8 cellular contexts compared by ENCODE assay signal in the genomic region with DNA sequence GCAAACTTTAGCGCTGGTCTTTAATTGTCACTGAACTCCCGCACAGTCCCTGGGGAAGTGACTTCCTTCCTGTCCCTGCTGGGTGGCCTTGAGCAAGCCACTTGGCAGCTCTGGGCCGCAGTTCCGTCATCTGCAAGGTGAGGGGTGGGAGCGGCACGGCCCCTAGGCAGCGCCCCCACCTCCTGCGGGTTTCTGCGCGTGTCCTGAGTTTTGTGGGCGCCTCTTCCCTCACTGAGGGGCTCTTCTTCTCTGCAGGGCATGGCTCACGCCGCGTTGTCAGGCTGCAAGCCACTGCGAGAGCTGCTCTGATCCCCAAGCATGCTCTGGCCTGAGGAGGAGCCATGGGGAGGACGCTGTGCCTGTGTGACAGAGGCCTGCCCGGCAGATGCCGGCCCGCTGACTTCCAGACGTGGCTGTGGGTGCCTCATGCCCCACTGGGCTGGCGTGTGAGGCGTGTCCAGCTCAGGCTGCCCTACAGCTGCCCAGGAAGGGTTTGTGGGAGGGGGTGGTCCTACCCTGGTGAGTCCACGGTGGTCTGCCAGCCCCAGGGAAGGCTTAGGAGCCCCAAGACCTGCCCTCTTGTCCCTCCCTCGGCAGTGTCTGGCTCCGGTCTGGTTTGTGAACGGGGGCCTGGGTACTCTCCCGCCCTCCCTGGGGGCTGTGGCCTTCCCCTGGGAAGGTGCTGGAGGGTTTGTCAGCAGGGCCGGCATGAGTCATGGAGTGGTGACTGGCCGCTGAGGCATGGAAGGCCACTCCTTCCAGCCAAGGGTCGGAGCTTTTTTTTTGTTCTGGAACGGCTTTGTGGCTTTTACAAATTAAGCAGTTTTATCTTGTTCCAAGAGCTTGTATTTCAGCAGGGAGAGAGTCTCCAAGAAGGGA.
DNase-seq lines count a peak whose midpoint lies in the region; ATAC-seq and TF ChIP-seq lines count a peak whose summit lies in the region.

No MANE protein-coding gene starts in this region.

- H3K36me3 Mint-ChIP-seq in activated T-cell treated with anti-CD3 and anti-CD28 coated beads, Interleukin-2, amount 50 U/mL, for 4 hours (ENCODE audit: insufficient read depth): no peaks in the 10 kb centered on the region

- peak overlapping the region; percentile 77 for H3K4me3 ChIP-seq in GM12875 (ENCODE audit: low read depth, low read length)
- peak overlapping the region; percentile 63 for H3K4me3 ChIP-seq in MG63
- H3K4me3 ChIP-seq in breast epithelium: peak overlapping the region; percentile 21 to 79 (median 53)
- H3K4me3 ChIP-seq in suprapubic skin: peak overlapping the region; percentile 61

- no peaks in the 10 kb centered on the region for H3K9me3 Mint-ChIP-seq in activated T-cell treated with anti-CD3 and anti-CD28 coated beads, Interleukin-2, amount 50 U/mL, for 4 hours

- no peak for TF ChIP-seq POLR2A in breast epithelium (IDR thresholded peaks at IDR 0.05)
- peak in 1 of 2 donors; percentile 57 for TF ChIP-seq POLR2A in suprapubic skin (IDR thresholded peaks at IDR 0.05)

- H3K27me3 Mint-ChIP-seq in activated T-cell treated with anti-CD3 and anti-CD28 coated beads, Interleukin-2, amount 50 U/mL, for 4 hours (ENCODE audit: low read depth): no peaks in the 10 kb centered on the region

- TF ChIP-seq CTCF in GM12875 (IDR thresholded peaks at IDR 0.05; ENCODE audit: borderline replicate concordance, insufficient read depth, low read depth, low read length): no peak
- TF ChIP-seq CTCF in breast epithelium (IDR thresholded peaks at IDR 0.05): no peak
- no peak for TF ChIP-seq CTCF in suprapubic skin (IDR thresholded peaks at IDR 0.05)

- 33% methylated on average over 6 of the region's 31 CpGs for WGBS in suprapubic skin

- H3K9me3 ChIP-seq in MG63 (no peaks in the 10 kb centered on the region), breast epithelium (no peaks in the 10 kb centered on the region), suprapubic skin (no peaks in the 10 kb centered on the region)

- H3K4me3 Mint-ChIP-seq in activated T-cell treated with anti-CD3 and anti-CD28 coated beads, Interleukin-2, amount 50 U/mL, for 4 hours: no peak overlapping the region

- no peak for TF ChIP-seq EP300 in suprapubic skin (IDR thresholded peaks at IDR 0.05)

- H3K36me3 ChIP-seq in MG63 (peaks cover 60% of the 10 kb centered on the region), breast epithelium (no peaks in the 10 kb centered on the region), suprapubic skin (no peaks in the 10 kb centered on the region)

- H3K27me3 ChIP-seq in MG63: no peaks in the 10 kb centered on the region
- no peaks in the 10 kb centered on the region for H3K27me3 ChIP-seq in breast epithelium
- H3K27me3 ChIP-seq in suprapubic skin: no peaks in the 10 kb centered on the region

- ATAC-seq in left colon: no peak
- no peak for ATAC-seq in activated T-cell treated with anti-CD3 and anti-CD28 coated beads, Interleukin-2, amount 50 U/mL, for 4 hours

- H3K27ac ChIP-seq in breast epithelium (peak overlapping the region; percentile 99 to 100), suprapubic skin (peak overlapping the region; percentile 97)

- peaks cover 60% of the 10 kb centered on the region for H3K4me1 Mint-ChIP-seq in activated T-cell treated with anti-CD3 and anti-CD28 coated beads, Interleukin-2, amount 50 U/mL, for 4 hours (ENCODE audit: low read depth)

- intact Hi-C loops in breast epithelium (cut with DNase I; ENCODE audit: low total_unique reads): loop anchor here (10.0 kb wide), 1 partner anchor 102 kb away; no protein-coding TSS in a partner anchor
- intact Hi-C loops in left colon (cut with DNase I, micrococcal nuclease): loop anchor here in 1 of 2 donors (10.0 kb wide), 1 partner anchor 172 kb away; no protein-coding TSS in a partner anchor

- DNase-seq in MG63 (peak; percentile 100), breast epithelium (ENCODE audit: low spot score in 2 of 2) (peak; percentile 68 to 73), left colon (peak; percentile 52 to 81), suprapubic skin (ENCODE audit: low spot score in 2 of 2) (peak; percentile 92), globus pallidus (ENCODE audit: low spot score) (no peak), DMS114 treated with DMSO at 0.1 percent for 48 hours (lab: John Stamatoyannopoulos, UW; ENCODE audit: unreplicated experiment) (no peak)
- DNase-seq in activated T-cell treated with anti-CD3 and anti-CD28 coated beads, Interleukin-2, amount 50 U/mL, for 4 hours: no peak

- H3K4me1 ChIP-seq in breast epithelium (peaks cover 33 to 45% of the 10 kb centered on the region in 2 donors), suprapubic skin (peaks cover 93% of the 10 kb centered on the region)

Comparison
In these comparisons a context has a peak if more than half of its experiments do, and no peak if none do; other contexts are left out.
1. DNase-seq: peak in MG63 (single experiment), breast epithelium (2 of 2), left colon (2 of 2) and suprapubic skin (2 of 2); none in globus pallidus (single experiment), activated T-cell treated with anti-CD3 and anti-CD28 coated beads, Interleukin-2, amount 50 U/mL, for 4 hours (single experiment) and DMS114 treated with DMSO at 0.1 percent for 48 hours (single experiment).
2. Peak in every context shown above with its lines, with median percentiles within 50 percentile points of each other: H3K4me3 ChIP-seq.